In the genomic region with DNA sequence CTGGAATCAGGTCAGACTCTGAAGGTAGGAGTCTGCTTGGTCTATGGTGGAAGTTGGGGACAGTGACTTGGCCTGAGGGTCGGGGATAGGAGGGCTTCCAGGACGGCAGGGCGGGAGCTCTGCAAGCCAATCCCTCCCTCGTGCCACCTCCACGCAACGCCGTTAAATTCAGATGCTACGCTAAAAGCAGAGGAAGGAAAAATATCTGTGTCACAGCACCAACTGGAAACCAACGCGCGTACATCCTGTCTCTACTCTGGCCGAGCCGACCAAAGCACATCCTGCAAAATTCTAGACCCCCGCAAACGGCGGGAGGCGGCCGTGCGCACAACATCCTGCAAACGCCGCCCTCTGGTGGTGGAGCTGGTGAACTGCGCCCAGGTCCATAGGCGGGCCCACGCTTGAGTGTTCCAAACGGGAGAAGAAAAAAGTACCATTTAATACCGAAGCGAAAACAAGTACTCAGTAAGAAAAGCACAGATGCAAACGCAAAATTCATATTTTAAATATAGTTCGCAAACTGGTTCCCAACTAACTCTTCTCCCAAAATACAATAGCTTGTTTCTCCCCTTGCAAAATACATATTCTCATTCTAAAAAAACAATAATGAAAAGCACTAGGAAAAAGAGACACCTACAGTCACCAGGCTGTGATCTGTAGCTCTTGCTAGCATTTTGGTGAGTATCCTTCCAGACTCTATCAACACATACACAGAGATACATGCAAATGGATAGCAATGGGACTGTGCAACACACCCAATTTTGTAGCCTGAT, we compare ENCODE assay signal across 8 cellular contexts. TPM values are rescaled to one million over a fixed set of nuclear protein-coding genes. Genes with fewer than 3 reads are reported as not detected.
DNase-seq lines count a peak whose midpoint lies in the region; ATAC-seq and FAIRE-seq lines count a peak whose summit lies in the region.

No MANE protein-coding gene starts in this region.

- no peak overlapping the region for H3K27ac ChIP-seq in HUES48 (ENCODE audit: low read depth, low read length)

- H3K27me3 ChIP-seq in HUES48 (ENCODE audit: control insufficient read depth, insufficient read depth, low read length): peaks cover 5% of the 10 kb centered on the region; the same call in 1 of the 2 replicates

- no peaks in the 10 kb centered on the region for H3K36me3 ChIP-seq in HUES48 (ENCODE audit: control insufficient read depth, insufficient read depth, low read length)

- peak; percentile 9 for DNase-seq in COLO829 (ENCODE audit: low spot score)
- peak; percentile 8 to 49 for DNase-seq in SHP77 (lab: John Stamatoyannopoulos, UW)
- peak; percentile 90 for DNase-seq in activated effector memory CD4-positive, alpha-beta T cell treated with anti-CD3 and anti-CD28 coated beads, Interleukin-2, amount 50 U/mL, for 16 hours
- DNase-seq in frontal cortex (ENCODE audit: low spot score in 2 of 2): peak; percentile 50 to 56
- peak; percentile 69 for DNase-seq in occipital lobe (lab: John Stamatoyannopoulos, UW)
- DNase-seq in superior temporal gyrus (ENCODE audit: extremely low spot score): peak; percentile 87

- FAIRE-seq in frontal cortex (lab: Jason Lieb, UNC): no peak

- H3K9me3 ChIP-seq in HUES48 (ENCODE audit: control insufficient read depth, insufficient read depth, low read length): no peaks in the 10 kb centered on the region

- peaks cover 3% of the 10 kb centered on the region for H3K4me1 ChIP-seq in HUES48 (ENCODE audit: control insufficient read depth, insufficient read depth, low read length)

- peak overlapping the region; percentile 56 for H3K4me3 ChIP-seq in HUES48 (ENCODE audit: low read depth, low read length)

- no peak overlapping the region for H3K9ac ChIP-seq in HUES48 (ENCODE audit: low read depth, low read length)

- ATAC-seq in GM21360 (IDR thresholded peaks at IDR 0.05; ENCODE audit: unreplicated experiment): peak; percentile 89

RNA-seq across cellular contexts. Expression of a gene that starts 45.7 kb away (rescaled TPM):
- total RNA-seq in frontal cortex (33.0 TPM), occipital lobe (17.3 TPM)

Comparison
In these comparisons a context has a peak if more than half of its experiments do, and no peak if none do; other contexts are left out.
1. DNase-seq: peak in every context shown above with its lines; median percentile 90 in activated effector memory CD4-positive, alpha-beta T cell treated with anti-CD3 and anti-CD28 coated beads, Interleukin-2, amount 50 U/mL, for 16 hours; 87 in superior temporal gyrus; 69 in occipital lobe; 53 in frontal cortex; 28 in SHP77; 9 in COLO829.